Comparison of ENCODE assay signal across 14 cellular contexts in the genomic region with DNA sequence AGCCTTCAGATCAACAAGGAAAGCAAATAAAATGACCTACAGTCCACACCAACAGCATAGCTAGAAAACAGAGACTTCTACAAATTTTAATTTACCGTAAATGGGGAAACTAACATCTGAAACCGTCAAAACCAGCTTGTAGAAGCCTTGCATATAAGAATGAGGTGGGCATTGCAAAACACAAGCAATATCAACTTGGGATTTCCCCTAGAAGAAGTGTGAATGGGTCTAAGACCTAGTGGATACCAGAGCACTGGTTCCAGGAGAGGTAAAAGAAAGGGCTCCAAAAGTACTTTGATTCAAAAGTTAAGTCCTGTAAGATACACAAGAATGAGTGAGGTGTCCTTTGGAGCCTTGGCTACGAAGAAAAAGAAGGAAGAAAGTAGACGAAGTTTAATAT. TPM values are rescaled to one million over a fixed set of nuclear protein-coding genes. Genes with fewer than 3 reads are reported as not detected.
"Had no signal": no experiment of that assay in that cellular context is flagged by ENCODE, and none has a peak within 500 bp of the region (broad histone marks: within the 10 kb centered on the region; RNA-seq: fewer than 3 reads in every experiment).

No MANE protein-coding gene starts in this region.

- H3K27me3 Mint-ChIP-seq: activated CD8-positive, alpha-beta T cell treated with anti-CD3 and anti-CD28 coated beads for 36 hours had no signal

- H3K4me3 ChIP-seq: gastroesophageal sphincter, stomach, thoracic aorta had no signal

- H3K27ac Mint-ChIP-seq: activated CD8-positive, alpha-beta T cell treated with anti-CD3 and anti-CD28 coated beads for 36 hours; activated T-cell treated with anti-CD3 and anti-CD28 coated beads, Interleukin-2, amount 50 U/mL, for 72 hours had no signal

- H3K36me3 ChIP-seq: gastroesophageal sphincter, stomach, thoracic aorta had no signal

- ATAC-seq: activated CD8-positive, alpha-beta T cell treated with anti-CD3 and anti-CD28 coated beads for 36 hours; gastroesophageal sphincter had no signal

- H3K27me3 ChIP-seq: gastroesophageal sphincter, stomach had no signal

- H3K4me3 Mint-ChIP-seq: activated CD8-positive, alpha-beta T cell treated with anti-CD3 and anti-CD28 coated beads for 36 hours; activated T-cell treated with anti-CD3 and anti-CD28 coated beads, Interleukin-2, amount 50 U/mL, for 72 hours had no signal

- DNase-seq: activated CD4-positive, alpha-beta T cell treated with anti-CD3 and anti-CD28 coated beads for 1 hour; activated CD8-positive, alpha-beta memory T cell treated with anti-CD3 and anti-CD28 coated beads, Interleukin-2, amount 50 U/mL, for 4 hours; activated CD8-positive, alpha-beta T cell treated with anti-CD3 and anti-CD28 coated beads for 36 hours; activated T-cell treated with anti-CD3 and anti-CD28 coated beads, Interleukin-2, amount 50 U/mL, for 72 hours; central memory CD4-positive, alpha-beta T cell; cortex of kidney; effector CD8-positive, alpha-beta T cell; kidney glomerular epithelial cell; midbrain; posterior cingulate gyrus; stimulated activated CD4-positive, alpha-beta T cell treated with anti-CD3 and anti-CD28 coated beads, Interleukin-4, amount 100 ng/mL, for 4 hours; stomach had no signal

- H3K27ac ChIP-seq: gastroesophageal sphincter, stomach, thoracic aorta had no signal

- H3K9me3 ChIP-seq: gastroesophageal sphincter, stomach, thoracic aorta had no signal

- H3K9me3 Mint-ChIP-seq: activated T-cell treated with anti-CD3 and anti-CD28 coated beads, Interleukin-2, amount 50 U/mL, for 72 hours had no signal

RNA-seq across cellular contexts. Expression of gene RTKN2, which starts 18.7 kb away (rescaled TPM):
- total RNA-seq: gastroesophageal sphincter, thoracic aorta had no signal
